16 cellular contexts compared by ENCODE assay signal in the genomic region with DNA sequence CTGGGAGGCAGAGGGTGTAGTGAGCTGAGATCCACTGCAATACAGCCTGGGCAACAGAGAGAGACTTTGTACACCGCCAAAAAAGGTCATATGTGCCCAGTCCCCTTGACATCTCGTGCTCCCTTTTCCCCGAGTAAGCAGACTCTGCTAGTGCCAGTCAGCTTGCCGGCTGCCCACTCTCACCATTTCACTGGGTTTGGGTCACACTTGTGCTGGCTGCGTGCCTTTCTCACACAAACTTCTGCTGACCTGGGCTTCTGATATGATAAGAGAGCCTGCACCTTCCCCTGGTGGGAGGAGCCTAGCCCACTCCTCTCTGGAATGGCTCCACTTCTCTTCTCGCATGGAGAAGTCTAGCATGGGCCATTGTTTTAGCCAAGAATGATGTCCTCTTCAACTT. TPM values are rescaled to one million over a fixed set of nuclear protein-coding genes. Genes with fewer than 3 reads are reported as not detected.
DNase-seq lines count a peak whose midpoint lies in the region; ATAC-seq lines count a peak whose summit lies in the region.
"Had no signal": no experiment of that assay in that cellular context is flagged by ENCODE, and none has a peak within 500 bp of the region (broad histone marks: within the 10 kb centered on the region; RNA-seq: fewer than 3 reads in every experiment).

No MANE protein-coding gene starts in this region.

- no peak overlapping the region for H3K23ac ChIP-seq in trophoblast cell (ENCODE audit: low read length)

- H3K27me3 ChIP-seq in trophoblast cell (ENCODE audit: insufficient read depth, low read length): no peaks in the 10 kb centered on the region

- no peak for ATAC-seq in T-helper 17 cell
- ATAC-seq in central memory CD8-positive, alpha-beta T cell (replicated peaks; ENCODE audit: extremely low read depth, poor library complexity, severe bottlenecking): no peak
- ATAC-seq in GM21786 (IDR thresholded peaks at IDR 0.05; ENCODE audit: unreplicated experiment): no peak
- ATAC-seq: A549, HepG2 had no signal

- no peak overlapping the region for H3K4me3 Mint-ChIP-seq in T-helper 17 cell
- H3K4me3 Mint-ChIP-seq in central memory CD8-positive, alpha-beta T cell: no peak overlapping the region
- H3K4me3 Mint-ChIP-seq: CD4-positive, alpha-beta memory T cell; HFFc6 had no signal

- H3K79me1 ChIP-seq in trophoblast cell (ENCODE audit: low read length): no peaks in the 10 kb centered on the region

- no CpG with 5 or more reads among the region's 6 CpGs for WGBS in trophoblast cell (ENCODE audit: extremely low coverage, insufficient coverage, insufficient read length)

- no peak overlapping the region for H3K9ac ChIP-seq in trophoblast cell (ENCODE audit: low read length)

- H2BK5ac ChIP-seq in trophoblast cell (ENCODE audit: low read depth, low read length, poor library complexity): no peak overlapping the region

- no peaks in the 10 kb centered on the region for H3K79me2 ChIP-seq in trophoblast cell (ENCODE audit: control insufficient read depth, insufficient read depth, low read length, poor library complexity)

- H2BK120ac ChIP-seq in trophoblast cell (ENCODE audit: insufficient read depth, low read length, poor library complexity): no peak overlapping the region

- H2AK5ac ChIP-seq in trophoblast cell (ENCODE audit: low read length): no peak overlapping the region

- no peak overlapping the region for H2AFZ ChIP-seq in trophoblast cell (ENCODE audit: insufficient read depth, low read length, poor library complexity)

- no peak overlapping the region for H3K4me2 ChIP-seq in trophoblast cell (ENCODE audit: low read length)
- H3K4me2 ChIP-seq: A549 had no signal

- H3K4me3 ChIP-seq in trophoblast cell (ENCODE audit: low read depth, low read length): peak overlapping the region; percentile 20
- H3K4me3 ChIP-seq: A549, HAP-1 had no signal

- H3K9me3 ChIP-seq in T-helper 17 cell (ENCODE audit: control insufficient read depth, low read length, poor library complexity, severe bottlenecking) (no peaks in the 10 kb centered on the region), trophoblast cell (ENCODE audit: insufficient read depth, low read depth, low read length) (peaks cover 2% of the 10 kb centered on the region)
- H3K9me3 ChIP-seq: A549, BE2C, HAP-1 had no signal

- H3K4me1 ChIP-seq in trophoblast cell (ENCODE audit: control insufficient read depth in 1 of 2, insufficient read depth in 2 of 2, low read length in 2 of 2): peaks cover 4% of the 10 kb centered on the region in 2 experiments
- H3K4me1 ChIP-seq: A549, BE2C had no signal

- no peak overlapping the region for H4K12ac ChIP-seq in trophoblast cell (ENCODE audit: low read depth, low read length)

- peak overlapping the region; percentile 61 for H3K27ac Mint-ChIP-seq in T-helper 17 cell
- peak overlapping the region; percentile 7 for H3K27ac Mint-ChIP-seq in central memory CD8-positive, alpha-beta T cell (ENCODE audit: low read depth)
- H3K27ac Mint-ChIP-seq: HFFc6 had no signal

- H3K18ac ChIP-seq in trophoblast cell (ENCODE audit: low read length): no peak overlapping the region

- no peaks in the 10 kb centered on the region for H3K9me3 Mint-ChIP-seq in central memory CD8-positive, alpha-beta T cell
- H3K9me3 Mint-ChIP-seq: HFFc6 had no signal

- H3K36me3 Mint-ChIP-seq in T-helper 17 cell (ENCODE audit: low read depth): no peaks in the 10 kb centered on the region
- no peaks in the 10 kb centered on the region for H3K36me3 Mint-ChIP-seq in central memory CD8-positive, alpha-beta T cell (ENCODE audit: insufficient read depth)

- no peak overlapping the region for H4K91ac ChIP-seq in trophoblast cell (ENCODE audit: low read depth, low read length)

- no peak for DNase-seq in T-helper 17 cell
- no peak for DNase-seq in central memory CD8-positive, alpha-beta T cell (ENCODE audit: low spot score in 2 of 2)
- no peak for DNase-seq in trophoblast cell
- no peak for DNase-seq in SKM-1 treated with dmso at 0.1 percent for 144 hours (lab: John Stamatoyannopoulos, UW; ENCODE audit: unreplicated experiment)
- DNase-seq in islet precursor cell: no peak
- DNase-seq: BE2C; CD4-positive, alpha-beta memory T cell; COR-L47; DND-41; GDM1; HFFc6 had no signal

- no peaks in the 10 kb centered on the region for H3K27me3 Mint-ChIP-seq in T-helper 17 cell
- H3K27me3 Mint-ChIP-seq in central memory CD8-positive, alpha-beta T cell: no peaks in the 10 kb centered on the region
- H3K27me3 Mint-ChIP-seq: CD4-positive, alpha-beta memory T cell had no signal

- H3K14ac ChIP-seq in trophoblast cell (ENCODE audit: low read length): no peak overlapping the region

- H3K4ac ChIP-seq in trophoblast cell (ENCODE audit: low read depth, low read length): no peak overlapping the region

- no peak overlapping the region for H4K8ac ChIP-seq in trophoblast cell (ENCODE audit: low read depth, low read length)

- peaks cover 9% of the 10 kb centered on the region for H3K4me1 Mint-ChIP-seq in T-helper 17 cell
- H3K4me1 Mint-ChIP-seq in central memory CD8-positive, alpha-beta T cell: peaks cover 8% of the 10 kb centered on the region

- H3K27ac ChIP-seq in trophoblast cell (ENCODE audit: low read depth, low read length): no peak overlapping the region
- H3K27ac ChIP-seq: A549, C4-2B had no signal

- no peak overlapping the region for H2BK12ac ChIP-seq in trophoblast cell (ENCODE audit: low read length)

- no peaks in the 10 kb centered on the region for H3K36me3 ChIP-seq in trophoblast cell (ENCODE audit: control insufficient read depth in 1 of 2, insufficient read depth in 2 of 2, low read length in 2 of 2)
- H3K36me3 ChIP-seq: BE2C, HAP-1 had no signal

RNA-seq across cellular contexts. Expression of a gene that starts 53.4 kb away (rescaled TPM):
- total RNA-seq in T-helper 17 cell: 10 to 100 TPM; 21.6 to 22.7 TPM
- polyA plus RNA-seq in trophoblast cell (2013): 12.8 and 13.4 TPM in 2 replicates
